16 cellular contexts compared by ENCODE assay signal in the genomic region with DNA sequence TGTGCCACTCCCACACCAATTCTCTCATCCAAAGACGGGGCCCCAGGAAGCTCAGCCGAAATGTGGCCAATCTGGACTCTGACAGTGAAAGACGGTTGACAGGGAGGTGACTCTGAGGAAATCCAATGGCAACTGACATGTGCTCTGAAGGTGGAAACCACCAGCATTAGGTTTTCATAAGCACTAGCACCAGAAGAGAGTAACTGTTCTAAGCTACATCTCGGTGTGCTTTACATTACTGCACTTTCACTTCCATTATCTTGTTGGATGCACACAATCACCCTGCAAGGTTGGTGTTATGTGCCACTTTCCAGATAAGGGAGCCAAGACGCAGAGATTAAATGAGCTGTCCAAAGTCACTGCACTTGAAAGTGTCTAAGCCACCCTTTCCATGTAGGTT. TPM values are rescaled to one million over a fixed set of nuclear protein-coding genes. Genes with fewer than 3 reads are reported as not detected.
A peak's percentile ranks its signal among the peaks of the same experiment; 100 is the strongest.
DNase-seq lines count a peak whose midpoint lies in the region; ATAC-seq and TF ChIP-seq lines count a peak whose summit lies in the region.
"Had no signal": no experiment of that assay in that cellular context is flagged by ENCODE, and none has a peak within 500 bp of the region (broad histone marks: within the 10 kb centered on the region; RNA-seq: fewer than 3 reads in every experiment).

No MANE protein-coding gene starts in this region.

- no peaks in the 10 kb centered on the region for H3K27me3 ChIP-seq in psoas muscle (ENCODE audit: insufficient read depth in 3 of 3, low read length in 2 of 3)
- H3K27me3 ChIP-seq: cardiac muscle cell, left lung had no signal

- H3K36me3 ChIP-seq in psoas muscle (ENCODE audit: insufficient read depth in 1 of 2, low read depth in 1 of 2): no peaks in the 10 kb centered on the region
- H3K36me3 ChIP-seq: cardiac muscle cell, left lung, prostate gland had no signal

- intact Hi-C loops in activated T-helper 2 cell treated with anti-CD3 and anti-CD28 coated beads, Interferon-gamma antibody, Interleukin-2, Interleukin-4, amounts not matched to agents 10 μg/mL and 5 μg/mL and 100 μg/mL, durations not matched to agents 14 hours and 24 hours and 36 hours (cut with micrococcal nuclease): loop anchor here (5.0 to 10.0 kb wide), 2 partner anchors 279 to 637 kb away; a partner anchor contains a TSS
- intact Hi-C loops in psoas muscle (cut with DNase I): no loop called here

- peak overlapping the region; percentile 62 for H3K27ac Mint-ChIP-seq in activated T-helper 2 cell treated with anti-CD3 and anti-CD28 coated beads, Interferon-gamma antibody, Interleukin-2, Interleukin-4, amounts not matched to agents 10 μg/mL and 5 μg/mL and 100 μg/mL, durations not matched to agents 14 hours and 24 hours and 36 hours
- no peak overlapping the region for H3K27ac Mint-ChIP-seq in T-helper 17 cell
- H3K27ac Mint-ChIP-seq: activated naive CD8-positive, alpha-beta T cell treated with anti-CD3 and anti-CD28 coated beads, Interleukin-2, amount 10 ng/mL, durations not matched to agents 7 days and 5 days had no signal

- peaks cover 64% of the 10 kb centered on the region for H3K4me1 Mint-ChIP-seq in activated T-helper 2 cell treated with anti-CD3 and anti-CD28 coated beads, Interferon-gamma antibody, Interleukin-2, Interleukin-4, amounts not matched to agents 10 μg/mL and 5 μg/mL and 100 μg/mL, durations not matched to agents 14 hours and 24 hours and 36 hours (ENCODE audit: low read depth)
- peaks cover 8% of the 10 kb centered on the region for H3K4me1 Mint-ChIP-seq in T-helper 17 cell

- peaks cover 7% of the 10 kb centered on the region for H3K36me3 Mint-ChIP-seq in activated T-helper 2 cell treated with anti-CD3 and anti-CD28 coated beads, Interferon-gamma antibody, Interleukin-2, Interleukin-4, amounts not matched to agents 10 μg/mL and 5 μg/mL and 100 μg/mL, durations not matched to agents 14 hours and 24 hours and 36 hours (ENCODE audit: low read depth)
- peaks cover 3% of the 10 kb centered on the region for H3K36me3 Mint-ChIP-seq in T-helper 17 cell (ENCODE audit: low read depth)

- 81 to 90% (median 83%) methylated on average over 5 of the region's 5 CpGs for WGBS in psoas muscle, 3 donors

- no peaks in the 10 kb centered on the region for H3K4me1 ChIP-seq in psoas muscle
- H3K4me1 ChIP-seq: prostate gland had no signal

- H3K4me3 Mint-ChIP-seq in activated T-helper 2 cell treated with anti-CD3 and anti-CD28 coated beads, Interferon-gamma antibody, Interleukin-2, Interleukin-4, amounts not matched to agents 10 μg/mL and 5 μg/mL and 100 μg/mL, durations not matched to agents 14 hours and 24 hours and 36 hours (ENCODE audit: low read depth): no peak overlapping the region
- H3K4me3 Mint-ChIP-seq in T-helper 17 cell: no peak overlapping the region
- H3K4me3 Mint-ChIP-seq: activated naive CD8-positive, alpha-beta T cell treated with anti-CD3 and anti-CD28 coated beads, Interleukin-2, amount 10 ng/mL, durations not matched to agents 7 days and 5 days had no signal

- DNase-seq in GM10266 (ENCODE audit: extremely low spot score): peak; percentile 18
- peak; percentile 73 for DNase-seq in MV-4-11 (lab: John Stamatoyannopoulos, UW)
- DNase-seq in activated T-helper 2 cell treated with anti-CD3 and anti-CD28 coated beads, Interferon-gamma antibody, Interleukin-2, Interleukin-4, amounts not matched to agents 10 μg/mL and 5 μg/mL and 100 μg/mL, durations not matched to agents 14 hours and 24 hours and 36 hours (ENCODE audit: low spot score): no peak
- DNase-seq in inferior parietal cortex (ENCODE audit: extremely low spot score): no peak
- no peak for DNase-seq in psoas muscle
- DNase-seq in UCSD-AML1 (lab: John Stamatoyannopoulos, UW; ENCODE audit: unreplicated experiment): no peak
- no peak for DNase-seq in T-helper 17 cell
- DNase-seq: activated naive CD8-positive, alpha-beta T cell treated with anti-CD3 and anti-CD28 coated beads, Interleukin-2, amount 10 ng/mL, durations not matched to agents 7 days and 5 days; effector CD4-positive, alpha-beta T cell; left lung; MM.1S; NCI-H2107; Right ventricle myocardium superior had no signal

- H3K9me3 Mint-ChIP-seq in activated T-helper 2 cell treated with anti-CD3 and anti-CD28 coated beads, Interferon-gamma antibody, Interleukin-2, Interleukin-4, amounts not matched to agents 10 μg/mL and 5 μg/mL and 100 μg/mL, durations not matched to agents 14 hours and 24 hours and 36 hours: peaks cover 14% of the 10 kb centered on the region

- H3K27ac ChIP-seq in psoas muscle: no peak overlapping the region
- H3K27ac ChIP-seq: cardiac muscle cell, left lung, prostate gland had no signal

- ATAC-seq in GM18517 (IDR thresholded peaks at IDR 0.05; ENCODE audit: unreplicated experiment) (peak; percentile 60), psoas muscle (no peak), T-helper 17 cell (no peak)
- ATAC-seq: left lung had no signal

- no peak for TF ChIP-seq CTCF in GM10266 (IDR thresholded peaks at IDR 0.05; ENCODE audit: control insufficient read depth, insufficient read depth, low read depth, missing control alignments)
- TF ChIP-seq CTCF in psoas muscle (IDR thresholded peaks at IDR 0.05): no peak

- peaks cover under 1% of the 10 kb centered on the region for H3K27me3 Mint-ChIP-seq in activated T-helper 2 cell treated with anti-CD3 and anti-CD28 coated beads, Interferon-gamma antibody, Interleukin-2, Interleukin-4, amounts not matched to agents 10 μg/mL and 5 μg/mL and 100 μg/mL, durations not matched to agents 14 hours and 24 hours and 36 hours (ENCODE audit: low read depth)
- peaks cover 41% of the 10 kb centered on the region for H3K27me3 Mint-ChIP-seq in T-helper 17 cell

- H3K9me3 ChIP-seq in psoas muscle (no peaks in the 10 kb centered on the region), T-helper 17 cell (ENCODE audit: control insufficient read depth, low read length, poor library complexity, severe bottlenecking) (no peaks in the 10 kb centered on the region)
- H3K9me3 ChIP-seq: left lung, prostate gland had no signal

- H3K4me3 ChIP-seq in psoas muscle: no peak overlapping the region
- H3K4me3 ChIP-seq: cardiac muscle cell, left lung, prostate gland had no signal

RNA-seq across cellular contexts. Expression of a gene that starts 53.0 kb away (rescaled TPM):
- 0.76 and 1.1 TPM in 2 replicates for total RNA-seq in activated T-helper 2 cell treated with anti-CD3 and anti-CD28 coated beads, Interferon-gamma antibody, Interleukin-2, Interleukin-4, amounts not matched to agents 10 μg/mL and 5 μg/mL and 100 μg/mL, durations not matched to agents 14 hours and 24 hours and 36 hours
- 1 to 10 TPM in 3 of 4 donors, under 1 TPM in 1; 0.76 to 1.1 (median 1.1) TPM for total RNA-seq in psoas muscle
- under 1 TPM; 0.06 to 0.21 (median 0.09) TPM for polyA plus RNA-seq in psoas muscle
- 1 to 10 TPM in 1 of 2 donors, under 1 TPM in 1; 0.13 to 5.8 TPM for total RNA-seq in T-helper 17 cell

Comparison
In these comparisons a context has a peak if more than half of its experiments do, and no peak if none do; other contexts are left out.
1. DNase-seq: peak in GM10266 (single experiment) and MV-4-11 (single experiment); none in activated T-helper 2 cell treated with anti-CD3 and anti-CD28 coated beads, Interferon-gamma antibody, Interleukin-2, Interleukin-4, amounts not matched to agents 10 μg/mL and 5 μg/mL and 100 μg/mL, durations not matched to agents 14 hours and 24 hours and 36 hours (single experiment), inferior parietal cortex (single experiment), psoas muscle (0 of 2), UCSD-AML1 (single experiment) and T-helper 17 cell (0 of 3).